Comparison of ENCODE assay signal across 10 cellular contexts in genomic region chr20:50911030-50911429, GRCh38. TPM values are rescaled to one million over a fixed set of nuclear protein-coding genes. Genes with fewer than 3 reads are reported as not detected.
DNase-seq lines count a peak whose midpoint lies in the region; ATAC-seq and TF ChIP-seq lines count a peak whose summit lies in the region.
"Had no signal": no experiment of that assay in that cellular context is flagged by ENCODE, and none has a peak within 500 bp of the region (broad histone marks: within the 10 kb centered on the region; RNA-seq: fewer than 3 reads in every experiment).

No MANE protein-coding gene starts in this region.

- H3K27me3 Mint-ChIP-seq in activated naive CD8-positive, alpha-beta T cell: no peaks in the 10 kb centered on the region
- no peaks in the 10 kb centered on the region for H3K27me3 Mint-ChIP-seq in naive thymus-derived CD8-positive, alpha-beta T cell
- no peaks in the 10 kb centered on the region for H3K27me3 Mint-ChIP-seq in T-cell

- no peak for TF ChIP-seq CTCF in BJ (IDR thresholded peaks at IDR 0.05; ENCODE audit: insufficient read depth, low read depth, low read length)

- peaks cover 31% of the 10 kb centered on the region for H4K20me1 ChIP-seq in GM23248 (ENCODE audit: insufficient read depth)

- H3K27ac ChIP-seq in GM23248: peak overlapping the region; percentile 64

- H3K4me1 Mint-ChIP-seq in activated naive CD8-positive, alpha-beta T cell (ENCODE audit: low read depth): peaks cover 76% of the 10 kb centered on the region
- H3K4me1 Mint-ChIP-seq in naive thymus-derived CD8-positive, alpha-beta T cell: peaks cover 41 to 82% (median 80%) of the 10 kb centered on the region in 4 donors
- H3K4me1 Mint-ChIP-seq in T-cell: peaks cover 71 to 79% (median 72%) of the 10 kb centered on the region in 3 donors

- H3K27ac Mint-ChIP-seq in activated naive CD8-positive, alpha-beta T cell: peak overlapping the region; percentile 51
- H3K27ac Mint-ChIP-seq in naive thymus-derived CD8-positive, alpha-beta T cell: peak overlapping the region; percentile 19 to 90 (median 55)
- peak overlapping the region in 1 of 2 donors; percentile 53 for H3K27ac Mint-ChIP-seq in T-cell

- no peaks in the 10 kb centered on the region for H3K9me2 ChIP-seq in GM23248 (ENCODE audit: insufficient read depth)

- WGBS in GM23248 (ENCODE audit: low coverage in 1 of 2, low lambda C conversion rate in 2 of 2, missing lambda C conversion rate in 2 of 2), 2 experiments: 29 to 30% methylated on average over 3 of the region's 3 CpGs

- no peak overlapping the region for H2AFZ ChIP-seq in GM23248

- ATAC-seq in naive thymus-derived CD8-positive, alpha-beta T cell: no peak
- no peak for ATAC-seq in T-cell (replicated peaks in 1 of 4)

- peaks cover 56% of the 10 kb centered on the region for H3K4me1 ChIP-seq in GM23248 (ENCODE audit: insufficient read depth)

- CTCF ChIA-PET in BJ (lab: Yijun Ruan, JAX): interaction anchor here (0.9 to 2.8 kb wide), 6 partner anchors 13 to 117 kb away, joined by 3 to 15 read pairs (median 4); partner anchors contain the start of gene BCAS4
- CTCF ChIA-PET in T-cell (lab: Charles Lee): interaction anchor here (0.6 to 4.9 kb wide), 4 partner anchors 18 to 377 kb away, joined by 3 to 24 read pairs (median 5); no protein-coding TSS in a partner anchor

- H3K4me3 ChIP-seq in BJ (ENCODE audit: low read depth, low read length): no peak overlapping the region
- peak overlapping the region; percentile 28 for H3K4me3 ChIP-seq in GM23248

- H3K9me3 Mint-ChIP-seq in activated naive CD8-positive, alpha-beta T cell (ENCODE audit: low read depth): no peaks in the 10 kb centered on the region
- H3K9me3 Mint-ChIP-seq in naive thymus-derived CD8-positive, alpha-beta T cell: no peaks in the 10 kb centered on the region
- no peaks in the 10 kb centered on the region for H3K9me3 Mint-ChIP-seq in T-cell

- peaks cover 98% of the 10 kb centered on the region for H3K79me2 ChIP-seq in GM23248 (ENCODE audit: insufficient read depth)

- no peaks in the 10 kb centered on the region for H3K9me3 ChIP-seq in GM23248 (ENCODE audit: low read depth)

- H3K36me3 ChIP-seq in BJ (ENCODE audit: control insufficient read depth, insufficient read depth, low read length): peaks cover 2% of the 10 kb centered on the region; the same call in 1 of the 2 replicates
- no peaks in the 10 kb centered on the region for H3K36me3 ChIP-seq in GM23248 (ENCODE audit: low read depth)

- H3K9ac ChIP-seq in GM23248: no peak overlapping the region

- peak overlapping the region; percentile 52 for H3K4me2 ChIP-seq in GM23248 (ENCODE audit: unreplicated experiment)

- in situ Hi-C loops in GM23248 (cut with MboI): no loop called here

- H3K27me3 ChIP-seq in BJ (ENCODE audit: control insufficient read depth, insufficient read depth, low read length) (no peaks in the 10 kb centered on the region), GM23248 (replicated peaks; ENCODE audit: insufficient read depth) (no peaks in the 10 kb centered on the region)

- no peaks in the 10 kb centered on the region for H3K36me3 Mint-ChIP-seq in activated naive CD8-positive, alpha-beta T cell
- H3K36me3 Mint-ChIP-seq in naive thymus-derived CD8-positive, alpha-beta T cell: peaks cover 0 to 41% (median 3%) of the 10 kb centered on the region in 3 donors
- H3K36me3 Mint-ChIP-seq in T-cell: peaks cover 15% of the 10 kb centered on the region

- POLR2A ChIA-PET in BJ (lab: Charles Lee) (no interaction called here), T-cell (lab: Charles Lee) (interaction anchor here (0.5 to 0.6 kb wide), 2 partner anchors 9 to 915 kb away, joined by 5 to 7 read pairs; no protein-coding TSS in a partner anchor)
- POLR2A ChIA-PET in naive thymus-derived CD8-positive, alpha-beta T cell (lab: Charles Lee): interaction anchor here (1.0 kb wide), 1 partner anchor 20 kb away, joined by 3 read pairs; the partner anchor contains the start of gene ADNP

- peaks cover 88% of the 10 kb centered on the region for H3F3A ChIP-seq in GM23248 (ENCODE audit: insufficient read depth)

- peak overlapping the region; percentile 35 for H3K4me3 Mint-ChIP-seq in activated naive CD8-positive, alpha-beta T cell
- H3K4me3 Mint-ChIP-seq in naive thymus-derived CD8-positive, alpha-beta T cell: peak overlapping the region in 2 of 10 donors; percentile 1 to 5
- H3K4me3 Mint-ChIP-seq in T-cell: no peak overlapping the region

- peak; percentile 93 for DNase-seq in BJ (ENCODE audit: low read depth)
- DNase-seq in GM23248: peak; percentile 90
- no peak for DNase-seq in naive thymus-derived CD8-positive, alpha-beta T cell
- no peak for DNase-seq in hippocampal formation (lab: John Stamatoyannopoulos, UW)
- DNase-seq in kidney tubule cell (ENCODE audit: low spot score): no peak
- no peak for DNase-seq in Ammon's horn (ENCODE audit: low spot score)
- no peak for DNase-seq in T-cell
- DNase-seq: NCI-H446, Right ventricle myocardium superior had no signal

RNA-seq across cellular contexts. Expression of gene ADNP, which starts 20.2 kb away (rescaled TPM):
- polyA plus RNA-seq in BJ (2011; rRNA removed) (10.6 and 17.5 TPM in 2 replicates), GM23248 (2016; fragmentation: Nextera tagmentation; extraction: Ambion mirVana) (32.6 and 34.2 TPM in 2 replicates)
- 28.8 and 39.4 TPM in 2 replicates for polyA minus RNA-seq in BJ (2011; rRNA and poly(A)+ RNA removed)
- total RNA-seq in GM23248 (2014; rRNA removed; shearing (Covaris generic)): 14.9 and 15.0 TPM in 2 replicates
- 10 to 100 TPM; 73.4 to 73.8 TPM for total RNA-seq in naive thymus-derived CD8-positive, alpha-beta T cell
- polyA plus RNA-seq in naive thymus-derived CD8-positive, alpha-beta T cell: 10 to 100 TPM in 1 of 3 donors, 1 to 10 TPM in 2; 6.3 to 10.9 (median 8.2) TPM
- 10 to 100 TPM; 57.4 to 66.8 (median 61.7) TPM for total RNA-seq in T-cell

RNA-seq across cellular contexts. Expression of gene DPM1, which starts 47.3 kb away (rescaled TPM):
- polyA plus RNA-seq in BJ (2011; rRNA removed) (35.4 and 46.0 TPM in 2 replicates), GM23248 (2016; fragmentation: Nextera tagmentation; extraction: Ambion mirVana) (122 and 127 TPM in 2 replicates)
- 9.6 and 12.5 TPM in 2 replicates for polyA minus RNA-seq in BJ (2011; rRNA and poly(A)+ RNA removed)
- 59.1 and 93.1 TPM in 2 replicates for total RNA-seq in GM23248 (2014; rRNA removed; shearing (Covaris generic))
- total RNA-seq in naive thymus-derived CD8-positive, alpha-beta T cell: 10 to 100 TPM; 45.4 to 46.6 TPM
- 10 to 100 TPM; 65.0 to 79.8 (median 75.3) TPM for polyA plus RNA-seq in naive thymus-derived CD8-positive, alpha-beta T cell
- 10 to 100 TPM; 23.1 to 37.6 (median 33.4) TPM for total RNA-seq in T-cell

RNA-seq across cellular contexts. Expression of gene MOCS3, which starts 47.6 kb away (rescaled TPM):
- polyA plus RNA-seq in BJ (2011; rRNA removed) (3.4 and 3.8 TPM in 2 replicates), GM23248 (2016; fragmentation: Nextera tagmentation; extraction: Ambion mirVana) (5.3 and 5.6 TPM in 2 replicates)
- polyA minus RNA-seq in BJ (2011; rRNA and poly(A)+ RNA removed): 4.8 and 6.4 TPM in 2 replicates
- total RNA-seq in GM23248 (2014; rRNA removed; shearing (Covaris generic)): 7.2 and 11.5 TPM in 2 replicates
- 1 to 10 TPM; 8.4 to 8.8 TPM for total RNA-seq in naive thymus-derived CD8-positive, alpha-beta T cell
- 1 to 10 TPM; 3.5 to 4.8 (median 4.6) TPM for polyA plus RNA-seq in naive thymus-derived CD8-positive, alpha-beta T cell
- 1 to 10 TPM; 2.6 to 8.3 (median 7.6) TPM for total RNA-seq in T-cell

Comparison
In these comparisons a context has a peak if more than half of its experiments do, and no peak if none do; other contexts are left out.
1. DNase-seq: peak in BJ (single experiment) and GM23248 (single experiment); none in naive thymus-derived CD8-positive, alpha-beta T cell (0 of 10), hippocampal formation (0 of 2), kidney tubule cell (single experiment), Ammon's horn (single experiment) and T-cell (0 of 34).